ENCODE assay signal across 9 cellular contexts in genomic region chr13:61880576-61881283, GRCh38.
DNase-seq lines count a peak whose midpoint lies in the region; ATAC-seq and TF ChIP-seq lines count a peak whose summit lies in the region.
"Had no signal": no experiment of that assay in that cellular context is flagged by ENCODE, and none has a peak within 500 bp of the region (broad histone marks: within the 10 kb centered on the region; RNA-seq: fewer than 3 reads in every experiment).

No MANE protein-coding gene starts in this region.

- no peak overlapping the region for H3K4me3 ChIP-seq in SJCRH30
- H3K4me3 ChIP-seq: skin epidermis had no signal

- TF ChIP-seq CTCF in 22Rv1 (IDR thresholded peaks at IDR 0.05): peak; percentile 82

- no peaks in the 10 kb centered on the region for H3K27me3 ChIP-seq in SJCRH30

- H3K27ac ChIP-seq in 22Rv1 (no peak overlapping the region), SJCRH30 (no peak overlapping the region)
- H3K27ac ChIP-seq: skin epidermis had no signal

- ATAC-seq in GM18502 (IDR thresholded peaks at IDR 0.05; ENCODE audit: poor library complexity, unreplicated experiment) (peak; percentile 94), HG03432 (IDR thresholded peaks at IDR 0.05; ENCODE audit: unreplicated experiment) (peak; percentile 94), GM18873 (IDR thresholded peaks at IDR 0.05; ENCODE audit: low FRiP score, unreplicated experiment) (no peak)

- no peaks in the 10 kb centered on the region for H3K9me3 ChIP-seq in SJCRH30 (replicated peaks)

- no peaks in the 10 kb centered on the region for H3K36me3 ChIP-seq in SJCRH30

- no peaks in the 10 kb centered on the region for H3K4me1 ChIP-seq in SJCRH30

- DNase-seq in SJCRH30: peak; percentile 28 to 70
- peak; percentile 77 for DNase-seq in iPS-NIHi7 (ENCODE audit: extremely low spot score)
- DNase-seq in NK-92 treated with Interleukin-12 subunit alpha and Interleukin-12 subunit beta, amount 100 ng/mL, for 24 hours (lab: John Stamatoyannopoulos, UW): no peak
- no peak for DNase-seq in effector CD4-positive, alpha-beta T cell

Comparison
In these comparisons a context has a peak if more than half of its experiments do, and no peak if none do; other contexts are left out.
1. DNase-seq: peak in SJCRH30 (2 of 2) and iPS-NIHi7 (single experiment); none in NK-92 treated with Interleukin-12 subunit alpha and Interleukin-12 subunit beta, amount 100 ng/mL, for 24 hours (single experiment) and effector CD4-positive, alpha-beta T cell (single experiment).